Comparison of ENCODE assay signal across 19 cellular contexts in the genomic region with DNA sequence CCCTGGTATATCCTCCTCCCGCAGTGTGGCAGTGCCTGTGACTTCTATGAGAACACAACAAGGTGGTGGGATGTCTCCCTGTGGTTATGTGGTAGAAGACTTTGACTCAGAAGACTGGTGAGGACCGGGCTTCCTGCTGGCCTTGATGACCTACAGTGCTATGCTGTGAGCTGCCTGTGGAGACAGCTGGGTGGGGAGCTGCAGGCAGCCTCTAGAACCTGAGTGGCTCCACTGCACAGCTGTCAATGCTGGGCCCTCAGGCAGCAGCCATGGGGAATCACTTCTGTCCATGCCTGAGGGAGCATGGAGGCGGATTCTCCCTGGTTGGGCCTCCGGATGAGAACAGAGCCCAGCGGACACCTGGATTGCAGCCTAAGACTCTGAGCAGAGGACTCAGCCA. TPM values are rescaled to one million over a fixed set of nuclear protein-coding genes. Genes with fewer than 3 reads are reported as not detected.
DNase-seq lines count a peak whose midpoint lies in the region; ATAC-seq and TF ChIP-seq lines count a peak whose summit lies in the region.
"Had no signal": no experiment of that assay in that cellular context is flagged by ENCODE, and none has a peak within 500 bp of the region (broad histone marks: within the 10 kb centered on the region; RNA-seq: fewer than 3 reads in every experiment).

No MANE protein-coding gene starts in this region.

- no peaks in the 10 kb centered on the region for H3K36me3 ChIP-seq in Peyer's patch
- H3K36me3 ChIP-seq: ascending aorta, colonic mucosa, gastrocnemius medialis, lower lobe of right lung, right atrium auricular region had no signal

- TF ChIP-seq POLR2A in Peyer's patch (IDR thresholded peaks at IDR 0.05): no peak

- no peaks in the 10 kb centered on the region for H3K4me1 ChIP-seq in Peyer's patch
- H3K4me1 ChIP-seq: colonic mucosa had no signal

- peak; percentile 27 for DNase-seq in NCI-H146 (lab: John Stamatoyannopoulos, UW)
- DNase-seq in NCI-H146 treated with DMSO at 0.1 percent for 48 hours (lab: John Stamatoyannopoulos, UW; ENCODE audit: unreplicated experiment): no peak
- peak in 2 of 3 donors; percentile 27 to 33 for DNase-seq in Peyer's patch
- DNase-seq in islet precursor cell: peak; percentile 49
- DNase-seq in stimulated activated naive CD8-positive, alpha-beta T cell treated with anti-CD3 and anti-CD28 coated beads, Interleukin-15, Interleukin-2, amounts not matched to agents 100 U/mL and 50 U/mL, for 24 hours: no peak
- no peak for DNase-seq in GM13976 (ENCODE audit: low spot score)
- DNase-seq: activated CD4-positive, alpha-beta T cell treated with anti-CD3 and anti-CD28 coated beads for 1 hour; colonic mucosa; gastrocnemius medialis; lower lobe of right lung; NCI-H1092 treated with DMSO at 0.1 percent for 48 hours; SHP77; stimulated activated CD4-positive, alpha-beta T cell treated with anti-CD3 and anti-CD28 coated beads, Interleukin-1b, Interleukin-23, amount 100 ng/mL, for 48 hours; testis had no signal

- in situ Hi-C loops in GM13976 (cut with MboI; ENCODE audit: low sequenced_read_pairs, unreplicated experiment): no loop called here

- peak; percentile 21 for ATAC-seq in stimulated activated naive CD8-positive, alpha-beta T cell treated with anti-CD3 and anti-CD28 coated beads, Interleukin-15, Interleukin-2, amounts not matched to agents 100 U/mL and 50 U/mL, for 24 hours
- ATAC-seq in HG03196 (IDR thresholded peaks at IDR 0.05; ENCODE audit: unreplicated experiment) (no peak), GM18858 (IDR thresholded peaks at IDR 0.05; ENCODE audit: unreplicated experiment) (no peak)
- ATAC-seq: gastrocnemius medialis, GM12878, lower lobe of right lung had no signal

- TF ChIP-seq CTCF in Peyer's patch (IDR thresholded peaks at IDR 0.05) (no peak), GM13976 (IDR thresholded peaks at IDR 0.05; ENCODE audit: borderline replicate concordance, control extremely low read depth, extremely low read depth, insufficient read depth, missing control alignments) (no peak)

- no peak overlapping the region for H3K4me3 ChIP-seq in Peyer's patch
- H3K4me3 ChIP-seq: ascending aorta, colonic mucosa, gastrocnemius medialis, GM12878, lower lobe of right lung, right atrium auricular region, testis had no signal

- H3K27me3 ChIP-seq in Peyer's patch: no peaks in the 10 kb centered on the region
- H3K27me3 ChIP-seq: ascending aorta, colonic mucosa, gastrocnemius medialis, right atrium auricular region, testis had no signal

- no peak overlapping the region for H3K27ac ChIP-seq in Peyer's patch
- H3K27ac ChIP-seq: ascending aorta, colonic mucosa, gastrocnemius medialis, lower lobe of right lung, right atrium auricular region, testis had no signal

- H3K9me3 ChIP-seq in Peyer's patch: no peaks in the 10 kb centered on the region
- H3K9me3 ChIP-seq: ascending aorta, colonic mucosa, gastrocnemius medialis, lower lobe of right lung, right atrium auricular region, testis had no signal

RNA-seq across cellular contexts. Expression of a gene that starts 14.9 kb away (rescaled TPM):
- 10 to 100 TPM in 1 of 4 donors, 1 to 10 TPM in 2, not detected in 1; 4.7 to 12.8 (median 9.4) TPM for total RNA-seq in Peyer's patch
- total RNA-seq: ascending aorta, GM12878 had no signal

Comparison
In these comparisons a context has a peak if more than half of its experiments do, and no peak if none do; other contexts are left out.
1. DNase-seq: peak in NCI-H146 (single experiment), Peyer's patch (2 of 3) and islet precursor cell (single experiment); none in NCI-H146 treated with DMSO at 0.1 percent for 48 hours (single experiment), stimulated activated naive CD8-positive, alpha-beta T cell treated with anti-CD3 and anti-CD28 coated beads, Interleukin-15, Interleukin-2, amounts not matched to agents 100 U/mL and 50 U/mL, for 24 hours (single experiment) and GM13976 (single experiment).